In genomic region chr16:67115649-67116048, GRCh38 we compare ENCODE assay signal across 14 cellular contexts. TPM values are rescaled to one million over a fixed set of nuclear protein-coding genes. Genes with fewer than 3 reads are reported as not detected.
DNase-seq lines count a peak whose midpoint lies in the region; ATAC-seq and TF ChIP-seq lines count a peak whose summit lies in the region.
"Had no signal": no experiment of that assay in that cellular context is flagged by ENCODE, and none has a peak within 500 bp of the region (broad histone marks: within the 10 kb centered on the region; RNA-seq: fewer than 3 reads in every experiment).

No MANE protein-coding gene starts in this region.

- H3K4me1 Mint-ChIP-seq in stimulated activated effector memory CD8-positive, alpha-beta T cell treated with anti-CD3 and anti-CD28 coated beads, Interleukin-12 subunit alpha, Interleukin-12 subunit beta, amount 100 ng/mL, for 72 hours, result peaks cover 30% of the 10 kb centered on the region
- peaks cover 18% of the 10 kb centered on the region for H3K4me1 Mint-ChIP-seq in endothelial cell (ENCODE audit: unreplicated experiment)

- in situ Hi-C loops in GM23248 (cut with MboI), result no loop called here

- H3F3A ChIP-seq in GM23248 (ENCODE audit: insufficient read depth), result peaks cover 32% of the 10 kb centered on the region

- H3K27ac ChIP-seq in GM23248, result peak overlapping the region; percentile 85

- H3K4me2 ChIP-seq in GM23248 (ENCODE audit: unreplicated experiment), result peak overlapping the region; percentile 59

- H3K9me3 Mint-ChIP-seq in stimulated activated effector memory CD8-positive, alpha-beta T cell treated with anti-CD3 and anti-CD28 coated beads, Interleukin-12 subunit alpha, Interleukin-12 subunit beta, amount 100 ng/mL, for 72 hours, result no peaks in the 10 kb centered on the region
- H3K9me3 Mint-ChIP-seq in endothelial cell (ENCODE audit: unreplicated experiment), result no peaks in the 10 kb centered on the region
- H3K9me3 Mint-ChIP-seq: stimulated activated naive CD8-positive, alpha-beta T cell treated with anti-CD3 and anti-CD28 coated beads, Interleukin-15, amount 100 ng/mL, for 72 hours had no signal

- peak; percentile 99 for DNase-seq in GM23248
- peak; percentile 62 to 68 for DNase-seq in SW 1271 (lab: John Stamatoyannopoulos, UW)
- peak; percentile 80 for DNase-seq in fibroblast of peridontal ligament (ENCODE audit: extremely low read depth)
- DNase-seq in stimulated activated effector memory CD8-positive, alpha-beta T cell treated with anti-CD3 and anti-CD28 coated beads, Interleukin-12 subunit alpha, Interleukin-12 subunit beta, amount 100 ng/mL, for 72 hours (ENCODE audit: low spot score in 2 of 2), result no peak
- no peak for DNase-seq in HT-29 (ENCODE audit: low spot score)
- no peak for DNase-seq in endothelial cell (ENCODE audit: low spot score)
- DNase-seq: activated CD4-positive, CD25-positive, alpha-beta regulatory T cell; activated gamma-delta T cell; effector CD8-positive, alpha-beta T cell; NCI-H2081; stimulated activated CD4-positive, alpha-beta T cell treated with anti-CD3 and anti-CD28 coated beads, Interleukin-1b, Interleukin-23, amount 100 ng/mL, for 48 hours; stimulated activated naive CD8-positive, alpha-beta T cell treated with anti-CD3 and anti-CD28 coated beads, Interleukin-15, amount 100 ng/mL, for 72 hours had no signal

- no peak overlapping the region for H2AFZ ChIP-seq in GM23248

- WGBS in GM23248 (ENCODE audit: low coverage in 1 of 2, low lambda C conversion rate in 2 of 2, missing lambda C conversion rate in 2 of 2), 2 experiments, result 28 to 29% methylated on average over 8 of the region's 8 CpGs

- no peaks in the 10 kb centered on the region for H3K9me3 ChIP-seq in GM23248 (ENCODE audit: low read depth)

- peak overlapping the region; percentile 27 for H3K27ac Mint-ChIP-seq in stimulated activated effector memory CD8-positive, alpha-beta T cell treated with anti-CD3 and anti-CD28 coated beads, Interleukin-12 subunit alpha, Interleukin-12 subunit beta, amount 100 ng/mL, for 72 hours
- no peak overlapping the region for H3K27ac Mint-ChIP-seq in endothelial cell (ENCODE audit: unreplicated experiment)

- H3K4me1 ChIP-seq in GM23248 (ENCODE audit: insufficient read depth), result peaks cover 24% of the 10 kb centered on the region

- H3K9me2 ChIP-seq in GM23248 (ENCODE audit: insufficient read depth), result no peaks in the 10 kb centered on the region

- no peak for TF ChIP-seq CTCF in endothelial cell (IDR thresholded peaks at IDR 0.05; ENCODE audit: unreplicated experiment)

- H3K27me3 Mint-ChIP-seq in endothelial cell (ENCODE audit: unreplicated experiment), result peaks cover 5% of the 10 kb centered on the region
- H3K27me3 Mint-ChIP-seq: stimulated activated naive CD8-positive, alpha-beta T cell treated with anti-CD3 and anti-CD28 coated beads, Interleukin-15, amount 100 ng/mL, for 72 hours had no signal

- H3K27me3 ChIP-seq in GM23248 (replicated peaks; ENCODE audit: insufficient read depth), result no peaks in the 10 kb centered on the region

- no peak for ATAC-seq in stimulated activated effector memory CD8-positive, alpha-beta T cell treated with anti-CD3 and anti-CD28 coated beads, Interleukin-12 subunit alpha, Interleukin-12 subunit beta, amount 100 ng/mL, for 72 hours
- ATAC-seq in GM21737 (IDR thresholded peaks at IDR 0.05; ENCODE audit: unreplicated experiment), result no peak
- ATAC-seq in HG03095 (IDR thresholded peaks at IDR 0.05; ENCODE audit: unreplicated experiment), result no peak
- ATAC-seq: stimulated activated naive CD8-positive, alpha-beta T cell treated with anti-CD3 and anti-CD28 coated beads, Interleukin-15, amount 100 ng/mL, for 72 hours had no signal

- no peak overlapping the region for H3K4me3 Mint-ChIP-seq in stimulated activated effector memory CD8-positive, alpha-beta T cell treated with anti-CD3 and anti-CD28 coated beads, Interleukin-12 subunit alpha, Interleukin-12 subunit beta, amount 100 ng/mL, for 72 hours
- no peak overlapping the region for H3K4me3 Mint-ChIP-seq in endothelial cell (ENCODE audit: unreplicated experiment)
- H3K4me3 Mint-ChIP-seq: stimulated activated naive CD8-positive, alpha-beta T cell treated with anti-CD3 and anti-CD28 coated beads, Interleukin-15, amount 100 ng/mL, for 72 hours had no signal

- peak overlapping the region; percentile 55; the same call in 1 of the 2 replicates for H3K9ac ChIP-seq in GM23248

- peaks cover 25% of the 10 kb centered on the region for H3K36me3 Mint-ChIP-seq in stimulated activated effector memory CD8-positive, alpha-beta T cell treated with anti-CD3 and anti-CD28 coated beads, Interleukin-12 subunit alpha, Interleukin-12 subunit beta, amount 100 ng/mL, for 72 hours
- H3K36me3 Mint-ChIP-seq in endothelial cell (ENCODE audit: low read depth, unreplicated experiment), result peaks cover 8% of the 10 kb centered on the region

- no peaks in the 10 kb centered on the region; the same call in 1 of the 2 replicates for H4K20me1 ChIP-seq in GM23248 (ENCODE audit: insufficient read depth)

- no peak overlapping the region for H3K4me3 ChIP-seq in GM23248

- H3K79me2 ChIP-seq in GM23248 (ENCODE audit: insufficient read depth), result peaks cover 91% of the 10 kb centered on the region

- 0 out of 2 replicates have a peak, but pooled peaks cover 4% of the 10 kb centered on the region for H3K36me3 ChIP-seq in GM23248 (ENCODE audit: low read depth)

RNA-seq across cellular contexts. Expression of gene PHAF1, which starts 5.9 kb away (rescaled TPM):
- total RNA-seq in GM23248 (2014; rRNA removed; shearing (Covaris generic)), result 22.3 and 24.4 TPM in 2 replicates
- polyA plus RNA-seq in GM23248 (2016; fragmentation: Nextera tagmentation; extraction: Ambion mirVana), result 14.3 and 15.2 TPM in 2 replicates
- total RNA-seq in HT-29 (2014; rRNA removed; shearing (Covaris generic)), result 13.6 and 15.4 TPM in 2 replicates
- 17.7 TPM for total RNA-seq in endothelial cell (ENCODE audit: unreplicated experiment)

RNA-seq across cellular contexts. Expression of gene B3GNT9, which starts 35.1 kb away (rescaled TPM):
- 73.2 and 88.0 TPM in 2 replicates for total RNA-seq in GM23248 (2014; rRNA removed; shearing (Covaris generic))
- polyA plus RNA-seq in GM23248 (2016; fragmentation: Nextera tagmentation; extraction: Ambion mirVana), result 24.3 and 24.8 TPM in 2 replicates
- 10.7 and 13.5 TPM in 2 replicates for total RNA-seq in HT-29 (2014; rRNA removed; shearing (Covaris generic))
- total RNA-seq in endothelial cell (ENCODE audit: unreplicated experiment), result 1.5 TPM

RNA-seq across cellular contexts. Expression of gene TRADD, which starts 44.1 kb away (rescaled TPM):
- total RNA-seq in GM23248 (2014; rRNA removed; shearing (Covaris generic)), result 44.6 and 46.2 TPM in 2 replicates
- 25.9 and 28.1 TPM in 2 replicates for polyA plus RNA-seq in GM23248 (2016; fragmentation: Nextera tagmentation; extraction: Ambion mirVana)
- total RNA-seq in HT-29 (2014; rRNA removed; shearing (Covaris generic)), result 33.6 and 35.4 TPM in 2 replicates
- 3.7 TPM for total RNA-seq in endothelial cell (ENCODE audit: unreplicated experiment)

RNA-seq across cellular contexts. Expression of gene FBXL8, which starts 44.1 kb away (rescaled TPM):
- 22.5 and 24.0 TPM in 2 replicates for total RNA-seq in GM23248 (2014; rRNA removed; shearing (Covaris generic))
- 9.8 and 10.3 TPM in 2 replicates for polyA plus RNA-seq in GM23248 (2016; fragmentation: Nextera tagmentation; extraction: Ambion mirVana)
- 27.7 and 34.6 TPM in 2 replicates for total RNA-seq in HT-29 (2014; rRNA removed; shearing (Covaris generic))
- 3.8 TPM for total RNA-seq in endothelial cell (ENCODE audit: unreplicated experiment)

RNA-seq across cellular contexts. Expression of gene HSF4, which starts 48.9 kb away (rescaled TPM):
- total RNA-seq in GM23248 (2014; rRNA removed; shearing (Covaris generic)), result 6.4 and 10.8 TPM in 2 replicates
- polyA plus RNA-seq in GM23248 (2016; fragmentation: Nextera tagmentation; extraction: Ambion mirVana), result 1.8 and 3.0 TPM in 2 replicates
- total RNA-seq in HT-29 (2014; rRNA removed; shearing (Covaris generic)), result 42.1 and 44.2 TPM in 2 replicates
- total RNA-seq in endothelial cell (ENCODE audit: unreplicated experiment), result 5.7 TPM

Comparison
In these comparisons a context has a peak if more than half of its experiments do, and no peak if none do; other contexts are left out.
1. DNase-seq: peak in GM23248 (single experiment), SW 1271 (2 of 2) and fibroblast of peridontal ligament (single experiment); none in stimulated activated effector memory CD8-positive, alpha-beta T cell treated with anti-CD3 and anti-CD28 coated beads, Interleukin-12 subunit alpha, Interleukin-12 subunit beta, amount 100 ng/mL, for 72 hours (0 of 2), HT-29 (single experiment) and endothelial cell (single experiment).